In genomic region chr6:28349892-28350737, GRCh38 we compare ENCODE assay signal across 1 cellular context.
TF ChIP-seq lines count a peak whose summit lies in the region.

Gene ZKSCAN3 (plus strand): TSS chr6:28349947. CDS start chr6:28359587, 9,640 bp downstream.

TF ChIP-seq in K562, 482 proteins besides CTCF, POLR2A, EP300 and RAD21 (continued from another document and continues in another):
- TF ChIP-seq GMEB1 (CRISPR knock-in tag; IDR thresholded peaks at IDR 0.05) = 0 out of 2 replicates have a peak, but pooled peaks have one; percentile 7
- TF ChIP-seq SREBF2 (CRISPR knock-in tag; IDR thresholded peaks at IDR 0.05) = no peak
- TF ChIP-seq CREM (IDR thresholded peaks at IDR 0.05; ENCODE audit: low read depth) = peak; percentile 72; the same call in 1 of the 2 replicates
- no peak for TF ChIP-seq ZNF277 (CRISPR knock-in tag; IDR thresholded peaks at IDR 0.05; ENCODE audit: borderline replicate concordance)
- peak; percentile 86 for TF ChIP-seq SMAD4 (CRISPR knock-in tag; conservative IDR thresholded peaks at IDR 0.05)
- peak; percentile 99 for TF ChIP-seq ADNP (tag; IDR thresholded peaks at IDR 0.05)
- no peak; a peak in 1 of 4 replicates for TF ChIP-seq MLX (CRISPR knock-in tag; conservative IDR thresholded peaks at IDR 0.05)
- TF ChIP-seq ZEB2 (IDR thresholded peaks at IDR 0.05) = peak; percentile 82; the same call in 1 of the 2 replicates
- TF ChIP-seq FOXM1 (IDR thresholded peaks at IDR 0.05; ENCODE audit: low read depth) = no peak; the same call in none of the 2 replicates
- TF ChIP-seq FOXM1 (CRISPR knock-in tag; IDR thresholded peaks at IDR 0.05; ENCODE audit: low read depth) = no peak
- no peak for TF ChIP-seq CCNT2 (IDR thresholded peaks at IDR 0.05; ENCODE audit: borderline replicate concordance, extremely low read depth, insufficient read length, low read depth, low read length)
- peak; percentile 86 for TF ChIP-seq PHF20 (IDR thresholded peaks at IDR 0.05; ENCODE audit: partially characterized antibody)
- TF ChIP-seq ZNF197 (CRISPR knock-in tag; IDR thresholded peaks at IDR 0.05; ENCODE audit: low read depth) = peak; percentile 31; the same call in 1 of the 2 replicates
- TF ChIP-seq ZNF589 (CRISPR knock-in tag; IDR thresholded peaks at IDR 0.05; ENCODE audit: low read depth) = 0 out of 2 replicates have a peak, but pooled peaks have one; percentile 33
- no peak for TF ChIP-seq RFX7 (CRISPR knock-in tag; IDR thresholded peaks at IDR 0.05)
- TF ChIP-seq ELF1 (tag; IDR thresholded peaks at IDR 0.05) = peak; percentile 99
- 0 out of 2 replicates have a peak, but pooled peaks have one; percentile 1 for TF ChIP-seq NFE2 (IDR thresholded peaks at IDR 0.05; ENCODE audit: low read depth)
- peak; percentile 93 for TF ChIP-seq GTF2E2 (tag; IDR thresholded peaks at IDR 0.05)
- no peak for TF ChIP-seq PBX2 (CRISPR knock-in tag; IDR thresholded peaks at IDR 0.05; ENCODE audit: low read depth)
- TF ChIP-seq PBX2 (tag; conservative IDR thresholded peaks at IDR 0.05; ENCODE audit: low read depth) = no peak
- TF ChIP-seq SP2 (IDR thresholded peaks at IDR 0.05; ENCODE audit: extremely low read depth, low read depth, low read length, poor library complexity, severe bottlenecking) = peak; percentile 93
- TF ChIP-seq RBM25 (IDR thresholded peaks at IDR 0.05; ENCODE audit: low read depth, low read length, severe bottlenecking) = peak; percentile 67
- TF ChIP-seq TEAD4 (IDR thresholded peaks at IDR 0.05; ENCODE audit: low read length) = peak; percentile 42
- TF ChIP-seq TEAD4 (CRISPR knock-in tag; IDR thresholded peaks at IDR 0.05; ENCODE audit: borderline replicate concordance) = no peak
- TF ChIP-seq DPF2 (IDR thresholded peaks at IDR 0.05) = peak; percentile 90
- TF ChIP-seq SMARCA5 (IDR thresholded peaks at IDR 0.05) = peak; percentile 86
- 0 out of 2 replicates have a peak, but pooled peaks have one; percentile 25 for TF ChIP-seq STAT6 (CRISPR knock-in tag; IDR thresholded peaks at IDR 0.05)
- TF ChIP-seq CTCFL (IDR thresholded peaks at IDR 0.05; ENCODE audit: borderline replicate concordance, insufficient read depth, low read depth, low read length, poor library complexity, severe bottlenecking) = no peak
- no peak for TF ChIP-seq DACH1 (IDR thresholded peaks at IDR 0.05; ENCODE audit: partially characterized antibody)
- TF ChIP-seq ZBTB2 (IDR thresholded peaks at IDR 0.05) = peak; percentile 89
- TF ChIP-seq PURB (CRISPR knock-in tag; IDR thresholded peaks at IDR 0.05; ENCODE audit: low read depth) = no peak
- peak; percentile 45; the same call in 1 of the 2 replicates for TF ChIP-seq ZNF431 (CRISPR knock-in tag; IDR thresholded peaks at IDR 0.05)
- TF ChIP-seq KLF1 (tag; IDR thresholded peaks at IDR 0.05) = peak; percentile 95
- TF ChIP-seq ZBTB40 (IDR thresholded peaks at IDR 0.05) = peak; percentile 89
- TF ChIP-seq ZBTB40 (CRISPR knock-in tag; IDR thresholded peaks at IDR 0.05) = no peak
- TF ChIP-seq ATF1 (CRISPR knock-in tag; IDR thresholded peaks at IDR 0.05) = no peak
- TF ChIP-seq ATF1 (tag; IDR thresholded peaks at IDR 0.05) = peak; percentile 83
- no peak for TF ChIP-seq NR3C1 (CRISPR knock-in tag; IDR thresholded peaks at IDR 0.05)
- no peak for TF ChIP-seq ZNF699 (CRISPR knock-in tag; IDR thresholded peaks at IDR 0.05; ENCODE audit: insufficient replicate concordance)
